Comparison of ENCODE assay signal across 25 cellular contexts in the genomic region with DNA sequence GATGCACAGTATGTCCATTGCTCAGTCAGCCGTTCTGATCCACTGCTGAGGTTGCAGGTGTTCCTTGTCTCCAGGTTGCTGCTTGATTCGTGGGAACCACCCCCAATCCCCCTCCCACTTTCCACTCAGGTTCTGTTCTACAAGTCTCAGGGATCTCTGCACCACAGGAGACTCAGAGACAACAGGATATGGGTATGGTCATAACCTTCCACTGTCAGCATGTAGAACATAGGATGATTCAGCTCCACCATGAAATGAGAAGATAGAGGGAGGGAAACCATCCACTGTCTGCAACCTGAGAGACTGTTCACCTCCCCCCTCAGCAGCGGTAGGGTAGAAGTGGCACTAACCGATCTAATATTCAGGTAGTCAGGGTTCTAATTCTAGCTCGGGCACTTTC. TPM values are rescaled to one million over a fixed set of nuclear protein-coding genes. Genes with fewer than 3 reads are reported as not detected.
DNase-seq lines count a peak whose midpoint lies in the region; ATAC-seq, FAIRE-seq and TF ChIP-seq lines count a peak whose summit lies in the region.
"Had no signal": no experiment of that assay in that cellular context is flagged by ENCODE, and none has a peak within 500 bp of the region (broad histone marks: within the 10 kb centered on the region; RNA-seq: fewer than 3 reads in every experiment).

No MANE protein-coding gene starts in this region.

- H3K27me3 ChIP-seq in foreskin keratinocyte (no peaks in the 10 kb centered on the region), hepatocyte (peaks cover 4% of the 10 kb centered on the region), Karpas-422 (ENCODE audit: low read length) (no peaks in the 10 kb centered on the region)
- H3K27me3 ChIP-seq: right atrium auricular region, suprapubic skin had no signal

- H3K9ac ChIP-seq in Karpas-422 (ENCODE audit: low read length), result no peak overlapping the region

- H3K4me1 ChIP-seq in A549 (peaks cover 33% of the 10 kb centered on the region), foreskin keratinocyte (peaks cover 4% of the 10 kb centered on the region), hepatocyte (ENCODE audit: insufficient read depth) (no peaks in the 10 kb centered on the region), Karpas-422 (ENCODE audit: low read length) (no peaks in the 10 kb centered on the region)
- H3K4me1 ChIP-seq: Caco-2, right atrium auricular region, suprapubic skin had no signal

- 66% methylated on average over 5 of the region's 5 CpGs for WGBS in A549 (ENCODE audit: missing lambda C conversion rate)
- WGBS in hepatocyte (ENCODE audit: low lambda C conversion rate, missing lambda C conversion rate), result 87% methylated on average over 5 of the region's 5 CpGs

- ATAC-seq in A549 (peak; percentile 42 to 57; a peak in 3 of 6 replicates), foreskin keratinocyte (peak; percentile 74), GM18861 (IDR thresholded peaks at IDR 0.05; ENCODE audit: unreplicated experiment) (no peak)
- ATAC-seq: Right ventricle myocardium inferior had no signal

- DNase-seq in A549 (ENCODE audit: low read depth in 1 of 2, low spot score in 1 of 2) (no peak), EH (ENCODE audit: low read depth) (peak; percentile 52), RPMI8226 (peak; percentile 36), foreskin keratinocyte (no peak), NCI-H1930 (lab: John Stamatoyannopoulos, UW) (no peak), hepatocyte (ENCODE audit: low spot score) (no peak), Karpas-422 (no peak)
- DNase-seq: Caco-2; dermis blood vessel endothelial cell; DND-41; KBM-7; kidney glomerular epithelial cell; MV-4-11; NCI-H1694; NCI-H526 treated with DMSO at 0.1 percent for 48 hours; stimulated activated CD4-positive, alpha-beta T cell treated with anti-CD3 and anti-CD28 coated beads, Interleukin-12 subunit alpha, Interleukin-12 subunit beta, amount 100 ng/mL, for 4 hours; stimulated activated CD8-positive, alpha-beta memory T cell treated with anti-CD3 and anti-CD28 coated beads, Interleukin-4, amount 100 ng/mL, for 48 hours; SW 1271 had no signal

- H3K27ac ChIP-seq in A549 (peak overlapping the region; percentile 23 to 63; a peak in 3 of 6 replicates), foreskin keratinocyte (no peak overlapping the region), hepatocyte (no peak overlapping the region), Karpas-422 (ENCODE audit: low read length) (no peak overlapping the region)
- H3K27ac ChIP-seq: right atrium auricular region, suprapubic skin had no signal

- H2AFZ ChIP-seq in hepatocyte (no peak overlapping the region), Karpas-422 (ENCODE audit: low read length) (no peak overlapping the region)

- no peak for FAIRE-seq in A549 (lab: Jason Lieb, UNC)
- FAIRE-seq: endothelial cell of umbilical vein, GM18507, urothelium cell line had no signal

- CTCF ChIA-PET in A549 (lab: Yijun Ruan, JAX), result interaction anchor here (0.7 kb wide), 1 partner anchor 61 kb away, joined by 3 read pairs; no protein-coding TSS in a partner anchor

- no peak overlapping the region for H3K4me3 ChIP-seq in A549
- H3K4me3 ChIP-seq in hepatocyte, result no peak overlapping the region
- H3K4me3 ChIP-seq in Karpas-422 (ENCODE audit: low read length), result no peak overlapping the region
- H3K4me3 ChIP-seq: right atrium auricular region, suprapubic skin had no signal

- no peaks in the 10 kb centered on the region for H4K20me1 ChIP-seq in hepatocyte (ENCODE audit: insufficient read depth, poor library complexity, severe bottlenecking)
- no peaks in the 10 kb centered on the region for H4K20me1 ChIP-seq in Karpas-422 (ENCODE audit: insufficient read depth, low read depth, low read length)

- H3K79me2 ChIP-seq in hepatocyte (no peaks in the 10 kb centered on the region), Karpas-422 (ENCODE audit: low read length) (no peaks in the 10 kb centered on the region)

- H3K9me3 ChIP-seq in A549 (no peaks in the 10 kb centered on the region), hepatocyte (ENCODE audit: low read depth) (no peaks in the 10 kb centered on the region), Karpas-422 (ENCODE audit: low read length) (no peaks in the 10 kb centered on the region)
- H3K9me3 ChIP-seq: Caco-2, suprapubic skin had no signal

- POLR2A ChIA-PET in A549 (lab: Yijun Ruan, JAX), result interaction anchor here (1.1 kb wide), 1 partner anchor 19 kb away, joined by 3 read pairs; a partner anchor contains a TSS

- peak overlapping the region; percentile 20; the same call in 2 of the 3 replicates for H3K4me2 ChIP-seq in A549
- H3K4me2 ChIP-seq in hepatocyte, result no peak overlapping the region
- no peak overlapping the region for H3K4me2 ChIP-seq in Karpas-422 (ENCODE audit: low read depth, low read length, poor library complexity, severe bottlenecking)

- H3K9me2 ChIP-seq in hepatocyte (replicated peaks; ENCODE audit: insufficient read depth) (no peaks in the 10 kb centered on the region), Karpas-422 (replicated peaks; ENCODE audit: insufficient read depth, low read length) (no peaks in the 10 kb centered on the region)

- TF ChIP-seq CTCF in A549 (IDR thresholded peaks at IDR 0.05) (no peak), foreskin keratinocyte (conservative IDR thresholded peaks at IDR 0.05) (no peak), hepatocyte (IDR thresholded peaks at IDR 0.05; ENCODE audit: poor library complexity) (no peak)

- no peaks in the 10 kb centered on the region for H3K36me3 ChIP-seq in hepatocyte (replicated peaks; ENCODE audit: insufficient read depth, low read depth)
- H3K36me3 ChIP-seq in Karpas-422 (ENCODE audit: insufficient read depth, low read length), result no peaks in the 10 kb centered on the region
- H3K36me3 ChIP-seq: right atrium auricular region, suprapubic skin had no signal

- no peak for TF ChIP-seq POLR2A in A549 (IDR thresholded peaks at IDR 0.05; ENCODE audit: low read length)

- TF ChIP-seq RAD21 in A549 (conservative IDR thresholded peaks at IDR 0.05 in 1 of 2, IDR thresholded peaks at IDR 0.05 in 1 of 2), result no peak

- no peak for TF ChIP-seq EP300 in A549 (IDR thresholded peaks at IDR 0.05)

TF ChIP-seq in A549, 52 proteins besides CTCF, POLR2A, EP300 and RAD21:
- TF ChIP-seq HDAC2 (IDR thresholded peaks at IDR 0.05), result no peak
- TF ChIP-seq FOXS1 (CRISPR knock-in tag; IDR thresholded peaks at IDR 0.05), result no peak
- no peak for TF ChIP-seq ZSCAN20 (CRISPR knock-in tag; IDR thresholded peaks at IDR 0.05)
- TF ChIP-seq FOSB (CRISPR knock-in tag; IDR thresholded peaks at IDR 0.05), result no peak
- no peak for TF ChIP-seq POLR2AphosphoS2 (conservative IDR thresholded peaks at IDR 0.05; ENCODE audit: low read length)
- TF ChIP-seq PHF8 (IDR thresholded peaks at IDR 0.05; ENCODE audit: borderline replicate concordance, low read depth), result no peak
- TF ChIP-seq MAFK (IDR thresholded peaks at IDR 0.05; ENCODE audit: partially characterized antibody), result no peak
- TF ChIP-seq, protein P1, sequence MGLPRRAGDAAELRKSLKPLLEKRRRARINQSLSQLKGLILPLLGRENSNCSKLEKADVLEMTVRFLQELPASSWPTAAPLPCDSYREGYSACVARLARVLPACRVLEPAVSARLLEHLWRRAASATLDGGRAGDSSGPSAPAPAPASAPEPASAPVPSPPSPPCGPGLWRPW (IDR thresholded peaks at IDR 0.05), result no peak
- no peak for TF ChIP-seq EHF (CRISPR knock-in tag; IDR thresholded peaks at IDR 0.05)
- TF ChIP-seq, protein P2, sequence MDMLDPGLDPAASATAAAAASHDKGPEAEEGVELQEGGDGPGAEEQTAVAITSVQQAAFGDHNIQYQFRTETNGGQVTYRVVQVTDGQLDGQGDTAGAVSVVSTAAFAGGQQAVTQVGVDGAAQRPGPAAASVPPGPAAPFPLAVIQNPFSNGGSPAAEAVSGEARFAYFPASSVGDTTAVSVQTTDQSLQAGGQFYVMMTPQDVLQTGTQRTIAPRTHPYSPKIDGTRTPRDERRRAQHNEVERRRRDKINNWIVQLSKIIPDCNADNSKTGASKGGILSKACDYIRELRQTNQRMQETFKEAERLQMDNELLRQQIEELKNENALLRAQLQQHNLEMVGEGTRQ (IDR thresholded peaks at IDR 0.05), result no peak
- no peak for TF ChIP-seq CBX2 (IDR thresholded peaks at IDR 0.05; ENCODE audit: borderline replicate concordance, low read depth)

RNA-seq across cellular contexts. Expression of a gene that starts 19.0 kb away (rescaled TPM):
- polyA plus RNA-seq in A549 (2011; rRNA removed), result 29.8 and 31.5 TPM in 2 replicates
- 15.5 and 19.1 TPM in 2 replicates for polyA plus RNA-seq in A549 (2012; cell fraction: cytosol; rRNA removed)
- polyA plus RNA-seq in A549 (2012; cell fraction: nucleus; rRNA removed), result 29.5 and 35.8 TPM in 2 replicates
- polyA plus RNA-seq in A549 (2017; fragmentation: RNase III; extraction: RNeasy Plus Mini Kit Qiagen cat#74134 plus additional on column Dnase treatment), result 17.2 to 18.0 TPM (median 17.8 TPM) in 3 replicates
- 101 and 114 TPM in 2 replicates for polyA minus RNA-seq in A549 (2011; rRNA and poly(A)+ RNA removed)
- 32.3 and 40.6 TPM in 2 replicates for total RNA-seq in foreskin keratinocyte
- 6.3 and 6.7 TPM in 2 replicates for polyA plus RNA-seq in foreskin keratinocyte
- total RNA-seq in hepatocyte, result 6.3 and 18.6 TPM in 2 replicates
- polyA plus RNA-seq in hepatocyte, result 7.9 and 8.4 TPM in 2 replicates
- total RNA-seq in Karpas-422 (2014; rRNA removed; shearing (Covaris generic); ENCODE audit: low replicate concordance), result 6.5 and 8.8 TPM in 2 replicates

Comparison
In these comparisons a context has a peak if more than half of its experiments do, and no peak if none do; other contexts are left out.
1. DNase-seq: peak in EH (single experiment) and RPMI8226 (single experiment); none in A549 (0 of 2), foreskin keratinocyte (0 of 2), NCI-H1930 (0 of 2), hepatocyte (single experiment) and Karpas-422 (single experiment).
2. H3K27ac ChIP-seq: peak in A549 (2 of 2); none in foreskin keratinocyte (single experiment), hepatocyte (single experiment) and Karpas-422 (single experiment).